Comparison of ENCODE assay signal across 9 cellular contexts in genomic region chr7:151275813-151276577, GRCh38. TPM values are rescaled to one million over a fixed set of nuclear protein-coding genes. Genes with fewer than 3 reads are reported as not detected.
DNase-seq lines count a peak whose midpoint lies in the region; ATAC-seq and TF ChIP-seq lines count a peak whose summit lies in the region.
"Had no signal": no experiment of that assay in that cellular context is flagged by ENCODE, and none has a peak within 500 bp of the region (broad histone marks: within the 10 kb centered on the region; RNA-seq: fewer than 3 reads in every experiment).

No MANE protein-coding gene starts in this region.

- H3K36me3 Mint-ChIP-seq in CD14-positive monocyte: peaks cover 4 to 21% of the 10 kb centered on the region in 2 donors

- no peak overlapping the region for H2AFZ ChIP-seq in neural cell (ENCODE audit: low read depth, low read length)

- H3K9me3 ChIP-seq in HUES64 (ENCODE audit: insufficient read depth, low read depth, low read length) (no peaks in the 10 kb centered on the region), breast epithelium (no peaks in the 10 kb centered on the region), neural cell (ENCODE audit: low read length) (no peaks in the 10 kb centered on the region)

- TF ChIP-seq CTCF in CD14-positive monocyte (IDR thresholded peaks at IDR 0.05) (no peak), breast epithelium (IDR thresholded peaks at IDR 0.05) (no peak), neural cell (IDR thresholded peaks at IDR 0.05; ENCODE audit: poor library complexity, severe bottlenecking) (no peak)

- no peak for ATAC-seq in HG02852 (IDR thresholded peaks at IDR 0.05; ENCODE audit: unreplicated experiment)
- ATAC-seq in HG02981 (IDR thresholded peaks at IDR 0.05; ENCODE audit: unreplicated experiment): no peak

- no peaks in the 10 kb centered on the region for H3F3A ChIP-seq in neural cell (ENCODE audit: insufficient read depth, low read length, poor library complexity, severe bottlenecking)

- H3K9ac ChIP-seq in HUES64 (ENCODE audit: low read depth, low read length): no peak overlapping the region
- peak overlapping the region; percentile 64 for H3K9ac ChIP-seq in neural cell (ENCODE audit: low read length)

- TF ChIP-seq POLR2A in breast epithelium (IDR thresholded peaks at IDR 0.05): no peak

- no peaks in the 10 kb centered on the region for H3K9me2 ChIP-seq in neural cell (ENCODE audit: insufficient read depth, low read length)

- H3K4me1 Mint-ChIP-seq in CD14-positive monocyte: peaks cover 61% of the 10 kb centered on the region

- 0 out of 2 replicates have a peak, but pooled peaks cover 4% of the 10 kb centered on the region for H3K4me1 ChIP-seq in HUES64 (ENCODE audit: insufficient read depth, low read length)
- peaks cover 16 to 36% of the 10 kb centered on the region in 2 donors for H3K4me1 ChIP-seq in breast epithelium

- H3K4me3 Mint-ChIP-seq in CD14-positive monocyte: peak overlapping the region; percentile 75 to 90

- H3K79me2 ChIP-seq in neural cell (replicated peaks; ENCODE audit: insufficient read depth, low read length): no peaks in the 10 kb centered on the region

- no peaks in the 10 kb centered on the region for H4K20me1 ChIP-seq in neural cell (ENCODE audit: insufficient read depth)

- DNase-seq in CD14-positive monocyte (ENCODE audit: low spot score): no peak
- DNase-seq in breast epithelium (ENCODE audit: low spot score in 2 of 2): peak in 1 of 2 donors; percentile 86
- no peak for DNase-seq in NCI-H128 (lab: John Stamatoyannopoulos, UW; ENCODE audit: unreplicated experiment)
- DNase-seq in NCI-H446 treated with DMSO at 0.1 percent for 48 hours (lab: John Stamatoyannopoulos, UW): no peak

- intact Hi-C loops in CD14-positive monocyte (cut with micrococcal nuclease): no loop called here
- intact Hi-C loops in breast epithelium (cut with DNase I; ENCODE audit: low total_unique reads): no loop called here

- H3K9me3 Mint-ChIP-seq in CD14-positive monocyte: no peaks in the 10 kb centered on the region

- H3K27me3 Mint-ChIP-seq in CD14-positive monocyte (ENCODE audit: low read depth in 3 of 3): peaks cover 3 to 13% (median 11%) of the 10 kb centered on the region in 3 donors

- H3K27me3 ChIP-seq in HUES64 (ENCODE audit: insufficient read depth, low read length) (peaks cover 38% of the 10 kb centered on the region), breast epithelium (peaks cover 0 to 2% of the 10 kb centered on the region in 2 donors), neural cell (ENCODE audit: insufficient read depth, low read depth, low read length) (no peaks in the 10 kb centered on the region)

- no peak for TF ChIP-seq EP300 in neural cell (conservative IDR thresholded peaks at IDR 0.05; ENCODE audit: poor library complexity, severe bottlenecking)

- peak overlapping the region; percentile 25; the same call in 1 of the 2 replicates for H3K4me3 ChIP-seq in HUES64 (ENCODE audit: low read length)
- H3K4me3 ChIP-seq in breast epithelium: peak overlapping the region in 2 of 3 donors; percentile 52 to 77
- H3K4me3 ChIP-seq in neural cell (ENCODE audit: low read length): peak overlapping the region; percentile 70
- H3K4me3 ChIP-seq: GM12878 had no signal

- H3K4me2 ChIP-seq in neural cell (ENCODE audit: low read length): peak overlapping the region; percentile 37

- TF ChIP-seq RAD21 in neural cell (conservative IDR thresholded peaks at IDR 0.05): no peak

- peak overlapping the region in 3 of 7 donors; percentile 32 to 71 (median 54) for H3K27ac Mint-ChIP-seq in CD14-positive monocyte

- H3K27ac ChIP-seq in HUES64 (ENCODE audit: low read depth, low read length): no peak overlapping the region
- peak overlapping the region; percentile 67 to 89 for H3K27ac ChIP-seq in breast epithelium
- H3K27ac ChIP-seq in neural cell (ENCODE audit: low read length): no peak overlapping the region

- 24% methylated on average over 10 of the region's 10 CpGs for WGBS in HUES64

- H3K36me3 ChIP-seq in HUES64 (ENCODE audit: insufficient read depth, low read length) (no peaks in the 10 kb centered on the region), breast epithelium (no peaks in the 10 kb centered on the region), neural cell (ENCODE audit: insufficient read depth, low read length) (no peaks in the 10 kb centered on the region)

TF ChIP-seq in neural cell, 6 proteins besides CTCF, POLR2A, EP300 and RAD21:
- TF ChIP-seq REST (IDR thresholded peaks at IDR 0.05; ENCODE audit: borderline replicate concordance) (no peak), MXI1 (conservative IDR thresholded peaks at IDR 0.05; ENCODE audit: poor library complexity, severe bottlenecking) (no peak), EZH2 (IDR thresholded peaks at IDR 0.05; ENCODE audit: borderline replicate concordance, insufficient read depth, low read length, poor library complexity, severe bottlenecking) (no peak)

RNA-seq across cellular contexts. Expression of gene SMARCD3, which starts 27.5 kb away (rescaled TPM):
- polyA plus RNA-seq in CD14-positive monocyte: 100 to 1,000 TPM; 104 to 112 TPM
- 7.7 TPM for polyA plus RNA-seq in HUES64 (2013, experiment 1 of 2)
- polyA plus RNA-seq in HUES64 (2013, experiment 2 of 2): 11.5 TPM
- total RNA-seq in breast epithelium: 10 to 100 TPM; 21.3 to 69.5 (median 43.5) TPM
- polyA plus RNA-seq in neural cell: 199 and 216 TPM in 2 replicates
- polyA minus RNA-seq in neural cell: 131 and 132 TPM in 2 replicates

RNA-seq across cellular contexts. Expression of gene CHPF2, which starts 43.7 kb away (rescaled TPM):
- polyA plus RNA-seq in CD14-positive monocyte (10 to 100 TPM; 34.4 to 36.0 TPM), neural cell (22.1 and 22.5 TPM in 2 replicates)
- 11.8 TPM for polyA plus RNA-seq in HUES64 (2013, experiment 1 of 2)
- polyA plus RNA-seq in HUES64 (2013, experiment 2 of 2): 12.5 TPM
- 10 to 100 TPM; 24.5 to 40.6 (median 38.3) TPM for total RNA-seq in breast epithelium
- polyA minus RNA-seq in neural cell: 25.9 and 33.6 TPM in 2 replicates

RNA-seq across cellular contexts. Expression of gene ABCF2, which starts 49.0 kb away (rescaled TPM):
- polyA plus RNA-seq in CD14-positive monocyte (10 to 100 TPM; 18.0 to 22.0 TPM), neural cell (32.7 and 45.8 TPM in 2 replicates)
- polyA plus RNA-seq in HUES64 (2013, experiment 1 of 2): 55.5 TPM
- 44.7 TPM for polyA plus RNA-seq in HUES64 (2013, experiment 2 of 2)
- total RNA-seq in breast epithelium: 10 to 100 TPM; 35.6 to 58.7 (median 42.2) TPM
- 37.7 and 39.2 TPM in 2 replicates for polyA minus RNA-seq in neural cell

Comparison
In these comparisons a context has a peak if more than half of its experiments do, and no peak if none do; other contexts are left out.
1. H3K27ac ChIP-seq: peak in breast epithelium (2 of 2); none in HUES64 (single experiment) and neural cell (single experiment).
2. Peak in every context shown above with its lines, with median percentiles within 50 percentile points of each other: H3K4me3 ChIP-seq.